Comparison of ENCODE assay signal across 14 cellular contexts in genomic region chr10:78354101-78354500, GRCh38.
DNase-seq lines count a peak whose midpoint lies in the region; ATAC-seq and TF ChIP-seq lines count a peak whose summit lies in the region.
"Had no signal": no experiment of that assay in that cellular context is flagged by ENCODE, and none has a peak within 500 bp of the region (broad histone marks: within the 10 kb centered on the region; RNA-seq: fewer than 3 reads in every experiment).

No MANE protein-coding gene starts in this region.

- H3K4me1 Mint-ChIP-seq in nephron = peaks cover 54% of the 10 kb centered on the region
- H3K4me1 Mint-ChIP-seq in Calu3 (ENCODE audit: low read depth, unreplicated experiment) = no peaks in the 10 kb centered on the region
- H3K4me1 Mint-ChIP-seq in osteocyte (ENCODE audit: unreplicated experiment) = no peaks in the 10 kb centered on the region
- H3K4me1 Mint-ChIP-seq: CD4-positive, CD25-positive, alpha-beta regulatory T cell had no signal

- H3K27ac Mint-ChIP-seq in nephron (peak overlapping the region; percentile 93 to 96 (median 96)), Calu3 (ENCODE audit: unreplicated experiment) (no peak overlapping the region), osteocyte (ENCODE audit: unreplicated experiment) (no peak overlapping the region)
- H3K27ac Mint-ChIP-seq: CD4-positive, CD25-positive, alpha-beta regulatory T cell; HFFc6 had no signal

- H3K4me3 Mint-ChIP-seq in nephron = peak overlapping the region in 1 of 3 experiments; percentile 5
- no peak overlapping the region for H3K4me3 Mint-ChIP-seq in Calu3 (ENCODE audit: low read depth, unreplicated experiment)
- no peak overlapping the region for H3K4me3 Mint-ChIP-seq in osteocyte (ENCODE audit: unreplicated experiment)
- H3K4me3 Mint-ChIP-seq: CD4-positive, CD25-positive, alpha-beta regulatory T cell; HFFc6 had no signal

- no peak overlapping the region for H3K4me3 ChIP-seq in fibroblast of mammary gland (ENCODE audit: control insufficient read depth, low read depth, low read length)
- H3K4me3 ChIP-seq: BLaER1 treated with 17β-estradiol and CSF1 and Interleukin-3, amounts not matched to agents 10 nM and 100 nM had no signal

- H3K36me3 Mint-ChIP-seq in nephron (ENCODE audit: low read depth) (no peaks in the 10 kb centered on the region), Calu3 (ENCODE audit: insufficient read depth, unreplicated experiment) (no peaks in the 10 kb centered on the region), osteocyte (ENCODE audit: unreplicated experiment) (no peaks in the 10 kb centered on the region)
- H3K36me3 Mint-ChIP-seq: CD4-positive, CD25-positive, alpha-beta regulatory T cell had no signal

- TF ChIP-seq CTCF in fibroblast of mammary gland (conservative IDR thresholded peaks at IDR 0.05; ENCODE audit: control insufficient read depth, insufficient read depth, low read depth, low read length) (no peak), nephron (IDR thresholded peaks at IDR 0.05; ENCODE audit: unreplicated experiment in 3 of 3) (no peak), Calu3 (IDR thresholded peaks at IDR 0.05; ENCODE audit: unreplicated experiment) (no peak), osteocyte (IDR thresholded peaks at IDR 0.05) (no peak)

- H3K27me3 Mint-ChIP-seq in nephron (ENCODE audit: low read depth) (peaks cover 3% of the 10 kb centered on the region), Calu3 (ENCODE audit: unreplicated experiment) (peaks cover 99% of the 10 kb centered on the region), osteocyte (ENCODE audit: unreplicated experiment) (peaks cover 50% of the 10 kb centered on the region)
- H3K27me3 Mint-ChIP-seq: CD4-positive, CD25-positive, alpha-beta regulatory T cell had no signal

- DNase-seq in fibroblast of mammary gland (ENCODE audit: low read depth) (peak; percentile 64), sciatic nerve (ENCODE audit: low spot score) (no peak), Calu3 (no peak), NCI-H1694 treated with DMSO at 0.1 percent for 48 hours (lab: John Stamatoyannopoulos, UW) (no peak), osteocyte (ENCODE audit: extremely low spot score, unreplicated experiment) (no peak)
- DNase-seq: ACHN; CD4-positive, CD25-positive, alpha-beta regulatory T cell; DMS 273 treated with DMSO at 0.1 percent for 48 hours; HCEC 1CT; HFFc6 had no signal

- CTCF ChIA-PET in Calu3 (lab: Charles Lee) = no interaction called here

- no peaks in the 10 kb centered on the region for H3K9me3 Mint-ChIP-seq in nephron
- no peaks in the 10 kb centered on the region for H3K9me3 Mint-ChIP-seq in Calu3 (ENCODE audit: low read depth, unreplicated experiment)
- H3K9me3 Mint-ChIP-seq in osteocyte (ENCODE audit: unreplicated experiment) = no peaks in the 10 kb centered on the region
- H3K9me3 Mint-ChIP-seq: HFFc6 had no signal

- BruUV-seq in Calu3 (replicated peaks; lab: Mats Ljungman, UMichigan) = no TSS peak

- ATAC-seq in sciatic nerve (peak; percentile 54), GM21717 (IDR thresholded peaks at IDR 0.05; ENCODE audit: unreplicated experiment) (no peak)
- ATAC-seq: HepG2 had no signal

- intact Hi-C loops in sciatic nerve (cut with DNase I) (loop anchor here (10.0 kb wide), 1 partner anchor 479 kb away; no protein-coding TSS in a partner anchor), Calu3 (cut with micrococcal nuclease; ENCODE audit: unreplicated experiment) (no loop called here)

Comparison
In these comparisons a context has a peak if more than half of its experiments do, and no peak if none do; other contexts are left out.
1. H3K27ac Mint-ChIP-seq: peak in nephron (3 of 3); none in Calu3 (single experiment) and osteocyte (single experiment).